Comparison of ENCODE assay signal across 9 cellular contexts in the genomic region with DNA sequence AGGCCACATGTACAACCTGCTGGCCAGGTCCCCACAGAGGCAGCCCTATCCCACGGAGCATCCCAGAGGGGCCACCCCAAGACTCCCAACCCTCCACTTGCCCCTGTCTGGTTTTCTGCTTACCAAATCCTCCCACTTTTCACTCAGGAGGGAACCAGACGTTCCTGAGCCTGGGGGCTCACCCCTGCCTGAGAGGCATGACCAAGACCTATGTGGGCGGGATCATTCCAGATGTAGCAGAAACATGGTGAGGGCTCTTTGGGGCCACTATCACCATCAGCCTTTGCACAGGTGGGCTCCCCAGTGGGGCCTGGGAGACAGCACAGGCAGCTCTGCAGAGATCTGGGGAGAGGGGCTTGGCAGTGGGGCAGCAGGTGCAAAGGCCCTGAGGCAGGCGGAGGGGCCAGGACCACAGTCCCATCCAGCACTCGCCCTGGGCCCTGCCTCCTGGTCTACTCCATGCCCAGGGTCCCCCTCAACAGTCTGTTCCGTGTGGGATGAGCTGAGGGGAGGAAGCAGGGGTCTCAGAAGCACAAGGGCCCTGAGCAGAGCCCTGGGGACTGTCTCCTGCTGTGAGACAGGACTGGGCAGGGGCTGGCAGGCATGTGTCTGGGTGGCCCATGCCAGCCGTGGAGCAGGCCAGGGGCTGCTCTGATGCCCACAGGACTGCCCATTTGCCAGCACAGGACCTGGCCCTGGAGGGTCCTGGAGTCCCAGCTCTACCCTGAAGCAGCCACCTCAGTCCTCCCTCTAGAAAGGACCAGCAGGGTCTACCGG. TPM values are rescaled to one million over a fixed set of nuclear protein-coding genes. Genes with fewer than 3 reads are reported as not detected.
A peak's percentile ranks its signal among the peaks of the same experiment; 100 is the strongest.
DNase-seq lines count a peak whose midpoint lies in the region; ATAC-seq, FAIRE-seq and TF ChIP-seq lines count a peak whose summit lies in the region.
"Had no signal": no experiment of that assay in that cellular context is flagged by ENCODE, and none has a peak within 500 bp of the region (broad histone marks: within the 10 kb centered on the region; RNA-seq: fewer than 3 reads in every experiment).

No MANE protein-coding gene starts in this region.

- no peak overlapping the region for H3K9ac ChIP-seq in BLaER1 treated with 17β-estradiol and CSF1 and Interleukin-3, amounts not matched to agents 10 nM and 100 nM
- H3K9ac ChIP-seq in Loucy (ENCODE audit: low read depth, low read length, poor library complexity, severe bottlenecking): peak overlapping the region; percentile 54

- ATAC-seq in natural killer cell (no peak), GM19455 (IDR thresholded peaks at IDR 0.05; ENCODE audit: unreplicated experiment) (no peak)

- H3K4me2 ChIP-seq in BLaER1 treated with 17β-estradiol and CSF1 and Interleukin-3, amounts not matched to agents 10 nM and 100 nM: peak overlapping the region; percentile 95 to 100 (median 98)
- peak overlapping the region; percentile 81 for H3K4me2 ChIP-seq in Loucy (ENCODE audit: low read depth, low read length, poor library complexity, severe bottlenecking)

- H3K9me3 ChIP-seq in BLaER1 treated with 17β-estradiol and CSF1 and Interleukin-3, amounts not matched to agents 10 nM and 100 nM (replicated peaks in 1 of 11): no peaks in the 10 kb centered on the region
- no peaks in the 10 kb centered on the region for H3K9me3 ChIP-seq in Loucy (ENCODE audit: insufficient read depth, low read depth, low read length)

- H3K4me1 Mint-ChIP-seq in natural killer cell: peaks cover 9 to 23% of the 10 kb centered on the region in 2 donors

- H3K9me2 ChIP-seq in Loucy (replicated peaks; ENCODE audit: low read depth, low read length): no peaks in the 10 kb centered on the region

- H3K27me3 ChIP-seq in BLaER1 treated with 17β-estradiol and CSF1 and Interleukin-3, amounts not matched to agents 10 nM and 100 nM: peaks cover 7 to 26% (median 18%) of the 10 kb centered on the region in 11 experiments; a peak in 21 of 22 replicates
- no peaks in the 10 kb centered on the region for H3K27me3 ChIP-seq in Loucy (ENCODE audit: insufficient read depth, low read length, poor library complexity, severe bottlenecking)

- peaks cover 0 to 8% (median 0%) of the 10 kb centered on the region in 11 experiments; a peak in 9 of 22 replicates for H3K36me3 ChIP-seq in BLaER1 treated with 17β-estradiol and CSF1 and Interleukin-3, amounts not matched to agents 10 nM and 100 nM
- no peaks in the 10 kb centered on the region for H3K36me3 ChIP-seq in Loucy (ENCODE audit: insufficient read depth, low read length)

- no peak for TF ChIP-seq CTCF in Loucy (conservative IDR thresholded peaks at IDR 0.05; ENCODE audit: low read length)
- TF ChIP-seq CTCF in natural killer cell (IDR thresholded peaks at IDR 0.05): no peak

- no peaks in the 10 kb centered on the region for H3K36me3 Mint-ChIP-seq in natural killer cell

- no peak for FAIRE-seq in HTR-8/SVneo (lab: Jason Lieb, UNC)

- H3K4me1 ChIP-seq in BLaER1 treated with 17β-estradiol and CSF1 and Interleukin-3, amounts not matched to agents 10 nM and 100 nM: peaks cover 53 to 72% (median 57%) of the 10 kb centered on the region in 10 experiments
- peaks cover 17% of the 10 kb centered on the region for H3K4me1 ChIP-seq in Loucy (ENCODE audit: insufficient read depth, low read length, poor library complexity, severe bottlenecking)

- H3K27ac ChIP-seq in BLaER1 treated with 17β-estradiol and CSF1 and Interleukin-3, amounts not matched to agents 10 nM and 100 nM: peak overlapping the region in 2 of 11 experiments; percentile 31 to 35; a peak in 4 of 22 replicates
- peak overlapping the region; percentile 90 for H3K27ac ChIP-seq in caudate nucleus (ENCODE audit: low read depth, low read length)

- H4K20me1 ChIP-seq in BLaER1 treated with 17β-estradiol and CSF1 and Interleukin-3, amounts not matched to agents 10 nM and 100 nM: peaks cover 9 to 58% (median 24%) of the 10 kb centered on the region in 11 experiments; a peak in 21 of 22 replicates
- peaks cover 8% of the 10 kb centered on the region for H4K20me1 ChIP-seq in Loucy (ENCODE audit: insufficient read depth, low read length, poor library complexity, severe bottlenecking)

- H3K9me3 Mint-ChIP-seq in natural killer cell: no peaks in the 10 kb centered on the region

- H3K27me3 Mint-ChIP-seq in natural killer cell (ENCODE audit: low read depth in 2 of 2): no peaks in the 10 kb centered on the region

- no peak overlapping the region for H3K4me3 ChIP-seq in BLaER1 treated with 17β-estradiol and CSF1 and Interleukin-3, amounts not matched to agents 10 nM and 100 nM
- peak overlapping the region; percentile 73 for H3K4me3 ChIP-seq in Loucy (ENCODE audit: low read length, poor library complexity, severe bottlenecking)

- H3K27ac Mint-ChIP-seq in natural killer cell: peak overlapping the region; percentile 76 to 95

- no peak for DNase-seq in caudate nucleus (lab: John Stamatoyannopoulos, UW)
- peak; percentile 19 for DNase-seq in natural killer cell
- no peak for DNase-seq in HTR-8/SVneo (ENCODE audit: insufficient read length, low spot score)
- no peak for DNase-seq in epidermal melanocyte (ENCODE audit: insufficient read length, low spot score)
- no peak for DNase-seq in A172 (ENCODE audit: low spot score)

- no peaks in the 10 kb centered on the region for H3F3A ChIP-seq in Loucy (ENCODE audit: low read depth)

- intact Hi-C loops in natural killer cell (cut with micrococcal nuclease): loop anchor here (5.0 kb wide), 1 partner anchor 38 kb away; no protein-coding TSS in a partner anchor

- H3K79me2 ChIP-seq in Loucy (ENCODE audit: insufficient read depth, low read length): peaks cover 10% of the 10 kb centered on the region; the same call in 1 of the 2 replicates

- H3K4me3 Mint-ChIP-seq in natural killer cell: no peak overlapping the region

- H2AFZ ChIP-seq in Loucy (ENCODE audit: low read length): no peak overlapping the region

RNA-seq across cellular contexts. Expression of a gene that starts 9.4 kb away (rescaled TPM):
- 100 to 1,000 TPM; 107 to 130 (median 129) TPM for total RNA-seq in natural killer cell
- 41.7 and 48.7 TPM in 2 replicates for total RNA-seq in A172 (2014; rRNA removed; shearing (Covaris generic))

RNA-seq across cellular contexts. Expression of a gene that starts 42.6 kb away (rescaled TPM):
- total RNA-seq in natural killer cell: not detected
- not detected in 2 replicates for total RNA-seq in A172 (2014; rRNA removed; shearing (Covaris generic))
- total RNA-seq: kidney epithelial cell had no signal

RNA-seq across cellular contexts. Expression of a gene that starts 51.5 kb away (rescaled TPM):
- total RNA-seq in natural killer cell: 10 to 100 TPM; 45.1 to 69.8 (median 48.5) TPM
- total RNA-seq in A172 (2014; rRNA removed; shearing (Covaris generic)): 41.9 and 48.3 TPM in 2 replicates

RNA-seq across cellular contexts. Expression of a gene that starts 51.7 kb away (rescaled TPM):
- total RNA-seq in natural killer cell: 10 to 100 TPM; 17.2 to 22.7 (median 19.2) TPM
- 8.8 and 10.4 TPM in 2 replicates for total RNA-seq in A172 (2014; rRNA removed; shearing (Covaris generic))
